In the genomic region with DNA sequence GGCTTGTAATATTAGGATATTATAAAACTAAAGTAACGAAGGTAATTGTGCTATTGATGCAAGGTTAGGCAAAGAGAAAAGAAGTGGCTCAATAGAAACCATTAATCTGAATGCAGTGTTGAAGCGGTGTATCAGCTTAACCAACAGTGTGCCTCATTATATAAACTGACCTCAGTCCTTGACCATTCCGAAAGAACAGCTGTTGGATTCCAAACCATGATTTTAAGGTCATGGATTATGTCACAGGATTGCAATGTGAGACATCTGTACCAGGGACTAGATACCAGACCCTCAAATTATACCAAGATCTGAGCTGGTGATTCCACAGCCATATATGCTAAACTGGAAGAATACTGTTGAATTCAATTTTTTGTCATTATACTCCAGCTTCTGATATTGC, we compare ENCODE assay signal across 1 cellular context.
TF ChIP-seq lines count a peak whose summit lies in the region.

No MANE protein-coding gene starts in this region.

TF ChIP-seq in IMR-90, 13 proteins besides CTCF, POLR2A, EP300 and RAD21 (continued from another document):
- TF ChIP-seq RFX5 (IDR thresholded peaks at IDR 0.05; ENCODE audit: low read depth, low read length) (no peak), MAZ (IDR thresholded peaks at IDR 0.05; ENCODE audit: borderline replicate concordance, low read depth, low read length) (no peak), MXI1 (IDR thresholded peaks at IDR 0.05; ENCODE audit: borderline replicate concordance, low read depth, low read length) (no peak), ELK1 (IDR thresholded peaks at IDR 0.05; ENCODE audit: borderline replicate concordance, low read depth, low read length) (no peak)
TF ChIP-seq in IMR-90: peak in this region for 0.
